ENCODE assay signal across 12 cellular contexts in the genomic region with DNA sequence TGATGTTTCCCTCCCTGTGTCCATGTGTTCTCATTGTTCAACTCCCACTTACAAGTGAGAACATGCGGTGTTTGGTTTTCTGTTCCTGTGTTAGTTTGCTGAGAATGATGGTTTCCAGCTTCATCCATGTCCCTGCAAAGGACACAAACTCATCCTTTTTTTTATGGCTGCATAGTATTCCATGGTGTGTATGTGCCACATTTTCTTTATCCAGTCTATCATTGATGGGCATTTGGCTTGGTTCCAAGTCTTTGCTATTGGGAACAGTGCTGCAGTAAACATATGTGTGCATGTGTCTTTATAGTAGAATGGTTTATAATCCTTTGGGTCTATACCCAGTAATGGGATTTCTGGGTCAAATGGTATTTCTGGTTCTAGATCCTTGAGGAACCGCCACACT. TPM values are rescaled to one million over a fixed set of nuclear protein-coding genes. Genes with fewer than 3 reads are reported as not detected.
DNase-seq lines count a peak whose midpoint lies in the region; ATAC-seq, FAIRE-seq and TF ChIP-seq lines count a peak whose summit lies in the region.
"Not testable (repeated sequence)": the region's sequence is repeated elsewhere in the genome, so short reads cannot be mapped to it uniquely, and the experiment has no call there.
"Had no signal": no experiment of that assay in that cellular context is flagged by ENCODE, and none has a peak within 500 bp of the region (broad histone marks: within the 10 kb centered on the region; RNA-seq: fewer than 3 reads in every experiment).

No MANE protein-coding gene starts in this region.

- H3K4me3 Mint-ChIP-seq in IgD-negative memory B cell; activated B cell treated with CpG ODN at 0.5 μM for 24 hours; activated CD4-positive, alpha-beta T cell treated with anti-CD3 and anti-CD28 coated beads, Interleukin-2, amount 10 ng/mL, durations not matched to agents 24 days and 14 days; activated naive CD8-positive, alpha-beta T cell treated with anti-CD3 and anti-CD28 coated beads, Interleukin-2, amount 50 U/mL, for 24 hours: not testable (repeated sequence)
- peak overlapping the region; percentile 80 for H3K4me3 Mint-ChIP-seq in endothelial cell (ENCODE audit: unreplicated experiment)

- POLR2A ChIA-PET in HEK293 (lab: Yijun Ruan, JAX); activated B cell treated with CpG ODN at 0.5 μM for 24 hours (lab: Charles Lee); K562 (lab: Yijun Ruan, JAX): not testable (repeated sequence)

- FAIRE-seq in K562 (lab: Jason Lieb, UNC), result not testable (repeated sequence)

- H3K27ac ChIP-seq in HEK293 (ENCODE audit: extremely low read depth, low read depth, low read length); K562 (ENCODE audit: extremely low read depth, low read depth, low read length): not testable (repeated sequence)

- not testable (repeated sequence) for DNase-seq in activated B cell treated with CpG ODN at 0.5 μM for 24 hours; activated naive CD8-positive, alpha-beta T cell treated with anti-CD3 and anti-CD28 coated beads, Interleukin-2, amount 50 U/mL, for 24 hours; K562 (ENCODE audit: extremely low read depth in 1 of 4, low spot score in 3 of 4); endothelial cell (ENCODE audit: low spot score)
- peak; percentile 14 for DNase-seq in activated CD4-positive, alpha-beta T cell treated with anti-CD3 and anti-CD28 coated beads, Interleukin-2, amount 10 ng/mL, durations not matched to agents 24 days and 14 days

- H3K9me3 Mint-ChIP-seq in IgD-negative memory B cell; activated B cell treated with CpG ODN at 0.5 μM for 24 hours; activated CD4-positive, alpha-beta T cell treated with anti-CD3 and anti-CD28 coated beads, Interleukin-2, amount 10 ng/mL, durations not matched to agents 24 days and 14 days; activated naive CD8-positive, alpha-beta T cell treated with anti-CD3 and anti-CD28 coated beads, Interleukin-2, amount 50 U/mL, for 24 hours; endothelial cell (ENCODE audit: unreplicated experiment): not testable (repeated sequence)

- H4K20me1 ChIP-seq in K562 (replicated peaks; ENCODE audit: control insufficient read depth, insufficient read depth, low read length), result not testable (repeated sequence)

- H3K36me3 Mint-ChIP-seq in IgD-negative memory B cell (peaks cover 10% of the 10 kb centered on the region), activated B cell treated with CpG ODN at 0.5 μM for 24 hours (ENCODE audit: low read depth) (peaks cover 65% of the 10 kb centered on the region), endothelial cell (ENCODE audit: low read depth, unreplicated experiment) (peaks cover 31% of the 10 kb centered on the region)
- H3K36me3 Mint-ChIP-seq in activated CD4-positive, alpha-beta T cell treated with anti-CD3 and anti-CD28 coated beads, Interleukin-2, amount 10 ng/mL, durations not matched to agents 24 days and 14 days (ENCODE audit: low read depth), result peaks cover 76% of the 10 kb centered on the region
- H3K36me3 Mint-ChIP-seq in activated naive CD8-positive, alpha-beta T cell treated with anti-CD3 and anti-CD28 coated beads, Interleukin-2, amount 50 U/mL, for 24 hours (ENCODE audit: low read depth), result peaks cover 76% of the 10 kb centered on the region

- intact Hi-C loops in activated B cell treated with CpG ODN at 0.5 μM for 24 hours (cut with micrococcal nuclease); activated CD4-positive, alpha-beta T cell treated with anti-CD3 and anti-CD28 coated beads, Interleukin-2, amount 10 ng/mL, durations not matched to agents 24 days and 14 days (cut with micrococcal nuclease); K562 (cut with micrococcal nuclease): not testable (repeated sequence)

- H3K36me3 ChIP-seq in HEK293 (ENCODE audit: control insufficient read depth in 2 of 2, insufficient read depth in 1 of 2, low read length in 2 of 2) (peaks cover 17 to 79% of the 10 kb centered on the region in 2 experiments), K562 (ENCODE audit: control insufficient read depth, insufficient read depth, low read length) (peaks cover 89% of the 10 kb centered on the region)

- not testable (repeated sequence) for H3K27me3 ChIP-seq in K562 (ENCODE audit: control insufficient read depth in 2 of 2, insufficient read depth in 2 of 2, low read length in 2 of 2)

- not testable (repeated sequence) for TF ChIP-seq EP300 in K562 (IDR thresholded peaks at IDR 0.05; ENCODE audit: low read length)

- WGBS in K562 (ENCODE audit: insufficient coverage, low coverage, missing lambda C conversion rate), result 100% methylated on average over 1 of the region's 2 CpGs

- CTCF ChIA-PET in HEK293 (lab: Yijun Ruan, JAX); activated B cell treated with CpG ODN at 0.5 μM for 24 hours (lab: Charles Lee); K562 (lab: Yijun Ruan, JAX; ENCODE audit: low intra/inter-chr PET ratio): not testable (repeated sequence)

- TF ChIP-seq POLR2A in K562 (conservative IDR thresholded peaks at IDR 0.05), result not testable (repeated sequence)

- in situ Hi-C loops in K562 (cut with MboI), result not testable (repeated sequence)

- H3K9me3 ChIP-seq in HEK293 (ENCODE audit: control insufficient read depth, insufficient read depth, low read depth, low read length); K562 (replicated peaks; ENCODE audit: control insufficient read depth, insufficient read depth, low read depth, low read length): not testable (repeated sequence)

- H3K4me1 Mint-ChIP-seq in IgD-negative memory B cell, result peaks cover 29 to 38% (median 35%) of the 10 kb centered on the region in 3 donors
- peaks cover 48% of the 10 kb centered on the region for H3K4me1 Mint-ChIP-seq in activated B cell treated with CpG ODN at 0.5 μM for 24 hours
- peaks cover 11% of the 10 kb centered on the region for H3K4me1 Mint-ChIP-seq in activated CD4-positive, alpha-beta T cell treated with anti-CD3 and anti-CD28 coated beads, Interleukin-2, amount 10 ng/mL, durations not matched to agents 24 days and 14 days
- H3K4me1 Mint-ChIP-seq in activated naive CD8-positive, alpha-beta T cell treated with anti-CD3 and anti-CD28 coated beads, Interleukin-2, amount 50 U/mL, for 24 hours, result peaks cover 35% of the 10 kb centered on the region
- H3K4me1 Mint-ChIP-seq in endothelial cell (ENCODE audit: unreplicated experiment), result not testable (repeated sequence)

- not testable (repeated sequence) for H3K4me1 ChIP-seq in HEK293 (ENCODE audit: control insufficient read depth, insufficient read depth, low read length)
- peaks cover 4 to 31% of the 10 kb centered on the region in 2 experiments for H3K4me1 ChIP-seq in K562 (replicated peaks in 1 of 2; ENCODE audit: control insufficient read depth in 2 of 2, insufficient read depth in 2 of 2, low read length in 2 of 2)

- H3K9ac ChIP-seq in K562 (ENCODE audit: insufficient read depth in 1 of 2, low read depth in 2 of 2, low read length in 2 of 2), result not testable (repeated sequence)

- H2AFZ ChIP-seq in K562 (ENCODE audit: low read depth, low read length), result not testable (repeated sequence)

- H3K27ac Mint-ChIP-seq in IgD-negative memory B cell (peak overlapping the region in 2 of 3 donors; percentile 32 to 85), activated B cell treated with CpG ODN at 0.5 μM for 24 hours (peak overlapping the region; percentile 61)
- H3K27ac Mint-ChIP-seq in activated CD4-positive, alpha-beta T cell treated with anti-CD3 and anti-CD28 coated beads, Interleukin-2, amount 10 ng/mL, durations not matched to agents 24 days and 14 days; endothelial cell (ENCODE audit: unreplicated experiment): not testable (repeated sequence)
- H3K27ac Mint-ChIP-seq in activated naive CD8-positive, alpha-beta T cell treated with anti-CD3 and anti-CD28 coated beads, Interleukin-2, amount 50 U/mL, for 24 hours, result peak overlapping the region; percentile 7

- not testable (repeated sequence) for H3K4me3 ChIP-seq in HEK293 (ENCODE audit: low read depth, low read length); K562

- not testable (repeated sequence) for H3K4me2 ChIP-seq in K562 (ENCODE audit: insufficient read depth, low read length)

- ATAC-seq in activated B cell treated with CpG ODN at 0.5 μM for 24 hours (ENCODE audit: low read depth); activated naive CD8-positive, alpha-beta T cell treated with anti-CD3 and anti-CD28 coated beads, Interleukin-2, amount 50 U/mL, for 24 hours; K562: not testable (repeated sequence)

- H3K9me1 ChIP-seq in K562 (ENCODE audit: control insufficient read depth, insufficient read depth, low read length), result not testable (repeated sequence)

- not testable (repeated sequence) for TF ChIP-seq RAD21 in K562 (CRISPR knock-in tag; conservative IDR thresholded peaks at IDR 0.05 in 1 of 2, IDR thresholded peaks at IDR 0.05 in 1 of 2)

- not testable (repeated sequence) for BruUV-seq in K562 (replicated peaks; lab: Mats Ljungman, UMichigan)

- TF ChIP-seq CTCF in HEK293 (tag by site-specific recombination; IDR thresholded peaks at IDR 0.05); activated B cell treated with CpG ODN at 0.5 μM for 24 hours (IDR thresholded peaks at IDR 0.05); K562 (IDR thresholded peaks at IDR 0.05 in 2 of 3, conservative IDR thresholded peaks at IDR 0.05 in 1 of 3; ENCODE audit: insufficient read depth in 2 of 3, low read depth in 1 of 3, low read length in 3 of 3); endothelial cell (IDR thresholded peaks at IDR 0.05; ENCODE audit: unreplicated experiment): not testable (repeated sequence)

- H3K27me3 Mint-ChIP-seq in IgD-negative memory B cell; activated B cell treated with CpG ODN at 0.5 μM for 24 hours; activated CD4-positive, alpha-beta T cell treated with anti-CD3 and anti-CD28 coated beads, Interleukin-2, amount 10 ng/mL, durations not matched to agents 24 days and 14 days; activated naive CD8-positive, alpha-beta T cell treated with anti-CD3 and anti-CD28 coated beads, Interleukin-2, amount 50 U/mL, for 24 hours; endothelial cell (ENCODE audit: unreplicated experiment): not testable (repeated sequence)

- peaks cover 60% of the 10 kb centered on the region for H3K79me2 ChIP-seq in K562 (ENCODE audit: control insufficient read depth, insufficient read depth, low read length)

RNA-seq across cellular contexts. Expression of gene DLAT, which starts 21.4 kb away (rescaled TPM):
- polyA plus RNA-seq in IgD-negative memory B cell (27.8 TPM), K562 (2011; rRNA removed) (95.1 and 105 TPM in 2 replicates), K562 (2014; fragmentation: Illumina TruSeq; extraction: Trizol) (129 and 152 TPM in 2 replicates), K562 (2014; fragmentation: Nextera tagmentation; extraction: Ambion mirVana) (10 to 100 TPM; 41.7 to 47.6 TPM), K562 (2014; rRNA removed) (83.9 and 85.9 TPM in 2 replicates)
- total RNA-seq in activated B cell treated with CpG ODN at 0.5 μM for 24 hours (27.5 and 31.5 TPM in 2 replicates), K562 (2014; rRNA removed) (98.3 and 110 TPM in 2 replicates), K562 (2014; rRNA removed; fragmentation: Illumina TruSeq; extraction: Trizol) (130 and 140 TPM in 2 replicates), K562 (2015; rRNA removed; fragmentation: Illumina TruSeq; extraction: Trizol) (113 and 125 TPM in 2 replicates), K562 (2021) (111 and 112 TPM in 2 replicates), endothelial cell (ENCODE audit: unreplicated experiment) (28.2 TPM)
- total RNA-seq in activated CD4-positive, alpha-beta T cell treated with anti-CD3 and anti-CD28 coated beads, Interleukin-2, amount 10 ng/mL, durations not matched to agents 24 days and 14 days, result 59.2 and 61.8 TPM in 2 replicates
- 37.3 and 58.2 TPM in 2 replicates for total RNA-seq in K562 (2011; cell fraction: chromatin; rRNA removed; ENCODE audit: low replicate concordance)
- 27.2 and 29.3 TPM in 2 replicates for total RNA-seq in K562 (2011; cell fraction: nucleolus; rRNA removed)
- total RNA-seq in K562 (2011; cell fraction: nucleoplasm; rRNA removed), result 30.0 and 42.1 TPM in 2 replicates
- 43.0 and 56.9 TPM in 2 replicates for polyA plus RNA-seq in K562 (2011; cell fraction: cytosol; rRNA removed)
- 24.3 and 31.4 TPM in 2 replicates for polyA plus RNA-seq in K562 (2011; cell fraction: nucleus; rRNA removed)
- 51.6 and 79.9 TPM in 2 replicates for polyA plus RNA-seq in K562 (2012)
- 134 and 147 TPM in 2 replicates for polyA minus RNA-seq in K562 (2011; rRNA and poly(A)+ RNA removed)
- polyA minus RNA-seq in K562 (2011; cell fraction: cytosol; rRNA and poly(A)+ RNA removed), result 72.1 and 96.2 TPM in 2 replicates
- polyA minus RNA-seq in K562 (2011; cell fraction: nucleus; rRNA and poly(A)+ RNA removed), result 22.3 and 35.3 TPM in 2 replicates

RNA-seq across cellular contexts. Expression of gene PIH1D2, which starts 27.2 kb away (rescaled TPM):
- polyA plus RNA-seq in IgD-negative memory B cell (not detected), K562 (2011; rRNA removed) (1.8 and 3.8 TPM in 2 replicates), K562 (2014; fragmentation: Illumina TruSeq; extraction: Trizol) (2.5 and 2.8 TPM in 2 replicates), K562 (2014; fragmentation: Nextera tagmentation; extraction: Ambion mirVana) (1 to 10 TPM; 3.9 to 5.4 TPM), K562 (2014; rRNA removed) (1.2 and 1.6 TPM in 2 replicates)
- total RNA-seq in activated B cell treated with CpG ODN at 0.5 μM for 24 hours (0.22 and 0.44 TPM in 2 replicates), K562 (2014; rRNA removed) (1.5 and 2.1 TPM in 2 replicates), K562 (2014; rRNA removed; fragmentation: Illumina TruSeq; extraction: Trizol) (3.3 and 3.5 TPM in 2 replicates), K562 (2015; rRNA removed; fragmentation: Illumina TruSeq; extraction: Trizol) (1.7 and 3.0 TPM in 2 replicates), K562 (2021) (1.3 and 1.5 TPM in 2 replicates), endothelial cell (ENCODE audit: unreplicated experiment) (2.5 TPM)
- total RNA-seq in activated CD4-positive, alpha-beta T cell treated with anti-CD3 and anti-CD28 coated beads, Interleukin-2, amount 10 ng/mL, durations not matched to agents 24 days and 14 days, result 0.21 and 0.59 TPM in 2 replicates
- total RNA-seq in K562 (2011; cell fraction: chromatin; rRNA removed; ENCODE audit: low replicate concordance), result 0.97 and 1.5 TPM in 2 replicates
- total RNA-seq in K562 (2011; cell fraction: nucleolus; rRNA removed), result 0.79 and 1.3 TPM in 2 replicates
- 1.0 and 1.9 TPM in 2 replicates for total RNA-seq in K562 (2011; cell fraction: nucleoplasm; rRNA removed)
- polyA plus RNA-seq in K562 (2011; cell fraction: cytosol; rRNA removed), result 0.68 and 0.69 TPM in 2 replicates
- polyA plus RNA-seq in K562 (2011; cell fraction: nucleus; rRNA removed), result 1.8 and 2.5 TPM in 2 replicates
- 1.6 and 1.8 TPM in 2 replicates for polyA plus RNA-seq in K562 (2012)
- polyA minus RNA-seq in K562 (2011; rRNA and poly(A)+ RNA removed), result 1.4 and 1.5 TPM in 2 replicates
- polyA minus RNA-seq in K562 (2011; cell fraction: cytosol; rRNA and poly(A)+ RNA removed), result 0.86 TPM in 1 of 2 replicates, not detected in the other
- polyA minus RNA-seq in K562 (2011; cell fraction: nucleus; rRNA and poly(A)+ RNA removed), result 0.67 and 0.81 TPM in 2 replicates
- total RNA-seq: CD4-positive, alpha-beta memory T cell; CD4-positive, alpha-beta T cell had no signal
- polyA plus RNA-seq: CD14-positive monocyte; CD4-positive, alpha-beta memory T cell; CD4-positive, CD25-positive, alpha-beta regulatory T cell; CD8-positive, alpha-beta memory T cell had no signal

RNA-seq across cellular contexts. Expression of gene NKAPD1, which starts 27.5 kb away (rescaled TPM):
- polyA plus RNA-seq in IgD-negative memory B cell (18.7 TPM), K562 (2011; rRNA removed) (21.8 and 31.9 TPM in 2 replicates), K562 (2014; fragmentation: Illumina TruSeq; extraction: Trizol) (50.7 and 73.5 TPM in 2 replicates), K562 (2014; fragmentation: Nextera tagmentation; extraction: Ambion mirVana) (10 to 100 TPM; 14.1 to 18.3 TPM), K562 (2014; rRNA removed) (29.3 and 45.9 TPM in 2 replicates)
- total RNA-seq in activated B cell treated with CpG ODN at 0.5 μM for 24 hours (24.0 and 26.3 TPM in 2 replicates), K562 (2014; rRNA removed) (26.8 and 28.2 TPM in 2 replicates), K562 (2014; rRNA removed; fragmentation: Illumina TruSeq; extraction: Trizol) (49.7 and 62.0 TPM in 2 replicates), K562 (2015; rRNA removed; fragmentation: Illumina TruSeq; extraction: Trizol) (54.1 and 56.6 TPM in 2 replicates), K562 (2021) (25.7 and 28.1 TPM in 2 replicates), endothelial cell (ENCODE audit: unreplicated experiment) (21.8 TPM)
- 24.4 and 27.0 TPM in 2 replicates for total RNA-seq in activated CD4-positive, alpha-beta T cell treated with anti-CD3 and anti-CD28 coated beads, Interleukin-2, amount 10 ng/mL, durations not matched to agents 24 days and 14 days
- total RNA-seq in K562 (2011; cell fraction: chromatin; rRNA removed; ENCODE audit: low replicate concordance), result 13.4 and 33.1 TPM in 2 replicates
- 11.7 and 11.8 TPM in 2 replicates for total RNA-seq in K562 (2011; cell fraction: nucleolus; rRNA removed)
- 20.8 and 32.0 TPM in 2 replicates for total RNA-seq in K562 (2011; cell fraction: nucleoplasm; rRNA removed)
- polyA plus RNA-seq in K562 (2011; cell fraction: cytosol; rRNA removed), result 6.6 and 11.7 TPM in 2 replicates
- polyA plus RNA-seq in K562 (2011; cell fraction: nucleus; rRNA removed), result 16.0 and 17.8 TPM in 2 replicates
- 25.6 and 27.9 TPM in 2 replicates for polyA plus RNA-seq in K562 (2012)
- polyA minus RNA-seq in K562 (2011; rRNA and poly(A)+ RNA removed), result 36.4 and 38.6 TPM in 2 replicates
- polyA minus RNA-seq in K562 (2011; cell fraction: cytosol; rRNA and poly(A)+ RNA removed), result 8.2 and 19.0 TPM in 2 replicates
- polyA minus RNA-seq in K562 (2011; cell fraction: nucleus; rRNA and poly(A)+ RNA removed), result 12.9 and 21.2 TPM in 2 replicates

RNA-seq across cellular contexts. Expression of gene TIMM8B, which starts 39.9 kb away (rescaled TPM):
- polyA plus RNA-seq in IgD-negative memory B cell (55.9 TPM), K562 (2011; rRNA removed) (124 and 175 TPM in 2 replicates), K562 (2014; fragmentation: Illumina TruSeq; extraction: Trizol) (95.8 and 105 TPM in 2 replicates), K562 (2014; fragmentation: Nextera tagmentation; extraction: Ambion mirVana) (100 to 1,000 TPM; 325 to 338 TPM), K562 (2014; rRNA removed) (200 and 208 TPM in 2 replicates)
- total RNA-seq in activated B cell treated with CpG ODN at 0.5 μM for 24 hours (37.0 and 39.6 TPM in 2 replicates), K562 (2014; rRNA removed) (145 and 209 TPM in 2 replicates), K562 (2014; rRNA removed; fragmentation: Illumina TruSeq; extraction: Trizol) (108 and 117 TPM in 2 replicates), K562 (2015; rRNA removed; fragmentation: Illumina TruSeq; extraction: Trizol) (106 and 117 TPM in 2 replicates), K562 (2021) (104 and 113 TPM in 2 replicates), endothelial cell (ENCODE audit: unreplicated experiment) (49.6 TPM)
- total RNA-seq in activated CD4-positive, alpha-beta T cell treated with anti-CD3 and anti-CD28 coated beads, Interleukin-2, amount 10 ng/mL, durations not matched to agents 24 days and 14 days, result 86.3 and 89.7 TPM in 2 replicates
- 15.0 and 19.8 TPM in 2 replicates for total RNA-seq in K562 (2011; cell fraction: chromatin; rRNA removed; ENCODE audit: low replicate concordance)
- 27.7 and 34.7 TPM in 2 replicates for total RNA-seq in K562 (2011; cell fraction: nucleolus; rRNA removed)
- 27.4 and 37.3 TPM in 2 replicates for total RNA-seq in K562 (2011; cell fraction: nucleoplasm; rRNA removed)
- polyA plus RNA-seq in K562 (2011; cell fraction: cytosol; rRNA removed), result 126 and 165 TPM in 2 replicates
- 89.6 and 91.5 TPM in 2 replicates for polyA plus RNA-seq in K562 (2011; cell fraction: nucleus; rRNA removed)
- polyA plus RNA-seq in K562 (2012), result 85.4 and 177 TPM in 2 replicates
- 41.4 and 45.7 TPM in 2 replicates for polyA minus RNA-seq in K562 (2011; rRNA and poly(A)+ RNA removed)
- polyA minus RNA-seq in K562 (2011; cell fraction: cytosol; rRNA and poly(A)+ RNA removed), result 14.5 and 20.1 TPM in 2 replicates
- 17.5 and 27.4 TPM in 2 replicates for polyA minus RNA-seq in K562 (2011; cell fraction: nucleus; rRNA and poly(A)+ RNA removed)

RNA-seq across cellular contexts. Expression of gene SDHD, which starts 40.0 kb away (rescaled TPM):
- polyA plus RNA-seq in IgD-negative memory B cell (142 TPM), K562 (2011; rRNA removed) (276 and 303 TPM in 2 replicates), K562 (2014; fragmentation: Illumina TruSeq; extraction: Trizol) (201 and 215 TPM in 2 replicates), K562 (2014; fragmentation: Nextera tagmentation; extraction: Ambion mirVana) (1,000 to 10,000 TPM; 1,105 to 1,225 TPM), K562 (2014; rRNA removed) (215 and 243 TPM in 2 replicates)
- total RNA-seq in activated B cell treated with CpG ODN at 0.5 μM for 24 hours (79.9 and 82.1 TPM in 2 replicates), K562 (2014; rRNA removed) (117 and 150 TPM in 2 replicates), K562 (2014; rRNA removed; fragmentation: Illumina TruSeq; extraction: Trizol) (239 and 242 TPM in 2 replicates), K562 (2015; rRNA removed; fragmentation: Illumina TruSeq; extraction: Trizol) (156 and 174 TPM in 2 replicates), K562 (2021) (176 and 197 TPM in 2 replicates), endothelial cell (ENCODE audit: unreplicated experiment) (43.0 TPM)
- 95.2 and 101 TPM in 2 replicates for total RNA-seq in activated CD4-positive, alpha-beta T cell treated with anti-CD3 and anti-CD28 coated beads, Interleukin-2, amount 10 ng/mL, durations not matched to agents 24 days and 14 days
- total RNA-seq in K562 (2011; cell fraction: chromatin; rRNA removed; ENCODE audit: low replicate concordance), result 36.9 and 54.3 TPM in 2 replicates
- total RNA-seq in K562 (2011; cell fraction: nucleolus; rRNA removed), result 66.0 and 67.4 TPM in 2 replicates
- total RNA-seq in K562 (2011; cell fraction: nucleoplasm; rRNA removed), result 67.2 and 80.8 TPM in 2 replicates
- polyA plus RNA-seq in K562 (2011; cell fraction: cytosol; rRNA removed), result 544 and 575 TPM in 2 replicates
- polyA plus RNA-seq in K562 (2011; cell fraction: nucleus; rRNA removed), result 122 and 139 TPM in 2 replicates
- 150 and 211 TPM in 2 replicates for polyA plus RNA-seq in K562 (2012)
- 281 and 364 TPM in 2 replicates for polyA minus RNA-seq in K562 (2011; rRNA and poly(A)+ RNA removed)
- 120 and 142 TPM in 2 replicates for polyA minus RNA-seq in K562 (2011; cell fraction: cytosol; rRNA and poly(A)+ RNA removed)
- polyA minus RNA-seq in K562 (2011; cell fraction: nucleus; rRNA and poly(A)+ RNA removed), result 27.1 and 46.9 TPM in 2 replicates
